In genomic region chr5:98781520-98781919, GRCh38 we compare ENCODE assay signal across 16 cellular contexts. TPM values are rescaled to one million over a fixed set of nuclear protein-coding genes. Genes with fewer than 3 reads are reported as not detected.
DNase-seq lines count a peak whose midpoint lies in the region; ATAC-seq and TF ChIP-seq lines count a peak whose summit lies in the region.
"Had no signal": no experiment of that assay in that cellular context is flagged by ENCODE, and none has a peak within 500 bp of the region (broad histone marks: within the 10 kb centered on the region; RNA-seq: fewer than 3 reads in every experiment).

No MANE protein-coding gene starts in this region.

- H3K9me1 ChIP-seq in IMR-90 (ENCODE audit: insufficient read depth, low read length) = peaks cover 27% of the 10 kb centered on the region

- intact Hi-C loops in IMR-90 (cut with micrococcal nuclease) = no loop called here

- no peak for TF ChIP-seq RAD21 in IMR-90 (IDR thresholded peaks at IDR 0.05; ENCODE audit: low read length)

- no peak overlapping the region for H4K8ac ChIP-seq in IMR-90 (ENCODE audit: low read depth in 2 of 2, low read length in 2 of 2)

- no peak for TF ChIP-seq POLR2A in IMR-90 (IDR thresholded peaks at IDR 0.05; ENCODE audit: low read depth, low read length)

- ATAC-seq in IMR-90 (ENCODE audit: low read depth) (no peak), GM21737 (IDR thresholded peaks at IDR 0.05; ENCODE audit: unreplicated experiment) (no peak)
- ATAC-seq: A549; CD8-positive, alpha-beta T cell had no signal

- CTCF ChIA-PET in IMR-90 (lab: Yijun Ruan, JAX) = interaction anchor here (0.7 kb wide), 1 partner anchor 15 kb away, joined by 3 read pairs; no protein-coding TSS in a partner anchor

- no peak overlapping the region for H2BK15ac ChIP-seq in IMR-90 (ENCODE audit: low read depth, low read length)

- H3K9ac ChIP-seq in IMR-90 (ENCODE audit: low read depth, low read length) (no peak overlapping the region), neural progenitor cell (no peak overlapping the region)

- H3K23ac ChIP-seq in IMR-90 (ENCODE audit: low read depth, low read length) = no peak overlapping the region; the same call in 1 of the 2 replicates

- H3K9me3 Mint-ChIP-seq in brain (no peaks in the 10 kb centered on the region), neural progenitor cell (no peaks in the 10 kb centered on the region)
- H3K9me3 Mint-ChIP-seq: CD8-positive, alpha-beta T cell; H9 had no signal

- peaks cover 96% of the 10 kb centered on the region for H4K20me1 ChIP-seq in IMR-90 (ENCODE audit: insufficient read depth, low read length)
- H4K20me1 ChIP-seq in neural progenitor cell (ENCODE audit: low read depth) = peaks cover 99% of the 10 kb centered on the region

- POLR2A ChIA-PET in IMR-90 (lab: Charles Lee; ENCODE audit: unreplicated experiment) = no interaction called here

- no peak overlapping the region for H4K91ac ChIP-seq in IMR-90 (ENCODE audit: insufficient read depth, low read depth, low read length)

- H3K36me3 Mint-ChIP-seq in brain = peaks cover 89% of the 10 kb centered on the region
- H3K36me3 Mint-ChIP-seq in neural progenitor cell = peaks cover 55% of the 10 kb centered on the region
- H3K36me3 Mint-ChIP-seq: CD14-positive monocyte had no signal

- H2AFZ ChIP-seq in IMR-90 (replicated peaks; ENCODE audit: low read length, poor library complexity) (no peak overlapping the region), neural progenitor cell (replicated peaks) (no peak overlapping the region)

- H3K4me1 Mint-ChIP-seq in brain = peaks cover 99% of the 10 kb centered on the region
- peaks cover 13% of the 10 kb centered on the region for H3K4me1 Mint-ChIP-seq in neural progenitor cell
- H3K4me1 Mint-ChIP-seq: CD14-positive monocyte had no signal

- H4K5ac ChIP-seq in IMR-90 (ENCODE audit: low read depth, low read length) = no peak overlapping the region

- H3K27ac Mint-ChIP-seq in brain (no peak overlapping the region), neural progenitor cell (no peak overlapping the region)
- H3K27ac Mint-ChIP-seq: CD8-positive, alpha-beta T cell; H9 had no signal

- no peak overlapping the region for H3K18ac ChIP-seq in IMR-90 (ENCODE audit: low read depth, low read length)

- H3K4me2 ChIP-seq in IMR-90 (ENCODE audit: low read depth, low read length) (peak overlapping the region; percentile 18; the same call in 1 of the 2 replicates), neural progenitor cell (peak overlapping the region; percentile 12)
- H3K4me2 ChIP-seq: A549 had no signal

- H2AK9ac ChIP-seq in IMR-90 (replicated peaks; ENCODE audit: low read depth, low read length, poor library complexity) = no peak overlapping the region

- H2AK5ac ChIP-seq in IMR-90 (ENCODE audit: low read depth, low read length) = no peak overlapping the region

- WGBS in IMR-90 (ENCODE audit: extremely low coverage in 2 of 2, insufficient read length in 1 of 2), 2 experiments = no CpG with 5 or more reads among the region's 2 CpGs

- no peak overlapping the region for H2BK20ac ChIP-seq in IMR-90 (ENCODE audit: low read depth, low read length)

- no peaks in the 10 kb centered on the region for H3K27me3 ChIP-seq in IMR-90 (ENCODE audit: control insufficient read depth, insufficient read depth, low read length)
- no peaks in the 10 kb centered on the region for H3K27me3 ChIP-seq in neural progenitor cell

- peaks cover 27% of the 10 kb centered on the region for H3K4me1 ChIP-seq in IMR-90 (ENCODE audit: control insufficient read depth, insufficient read depth, low read length)
- H3K4me1 ChIP-seq in neural progenitor cell = peaks cover 55% of the 10 kb centered on the region
- H3K4me1 ChIP-seq: A549, Caco-2 had no signal

- no peaks in the 10 kb centered on the region for H3K9me3 ChIP-seq in IMR-90 (ENCODE audit: control insufficient read depth, insufficient read depth, low read length)
- H3K9me3 ChIP-seq in neural progenitor cell (ENCODE audit: low read depth) = no peaks in the 10 kb centered on the region
- H3K9me3 ChIP-seq: A549, Caco-2 had no signal

- peaks cover 1% of the 10 kb centered on the region for H3F3A ChIP-seq in neural progenitor cell (ENCODE audit: low read depth)

- peaks cover 32% of the 10 kb centered on the region for H3K36me3 ChIP-seq in IMR-90 (ENCODE audit: control insufficient read depth, insufficient read depth, low read length)
- peaks cover 24% of the 10 kb centered on the region for H3K36me3 ChIP-seq in neural progenitor cell

- in situ Hi-C loops in IMR-90 (cut with MboI; ENCODE audit: low sequenced_read_pairs) = loop anchor here (25.0 kb wide), 1 partner anchor 1244 kb away; no protein-coding TSS in a partner anchor
- in situ Hi-C loops in GM13976 (cut with MboI; ENCODE audit: low sequenced_read_pairs, unreplicated experiment) = no loop called here

- H2BK5ac ChIP-seq in IMR-90 (ENCODE audit: low read depth, low read length, poor library complexity, severe bottlenecking) = no peak overlapping the region

- H3K79me2 ChIP-seq in neural progenitor cell (ENCODE audit: low read depth) = peaks cover 100% of the 10 kb centered on the region

- H2BK120ac ChIP-seq in IMR-90 (ENCODE audit: low read depth, low read length) = no peak overlapping the region

- no peak overlapping the region for H3K4ac ChIP-seq in IMR-90 (ENCODE audit: low read depth, low read length)

- H3K27me3 Mint-ChIP-seq in brain (peaks cover 2% of the 10 kb centered on the region), neural progenitor cell (ENCODE audit: insufficient read depth, low read depth) (no peaks in the 10 kb centered on the region)

- H3K79me1 ChIP-seq in IMR-90 (ENCODE audit: low read depth in 1 of 2, low read length in 2 of 2) = peaks cover 0 to 35% of the 10 kb centered on the region in 2 experiments; a peak in 3 of 4 replicates

- dilution Hi-C loops in IMR-90 (cut with HindIII; ENCODE audit: low sequenced_read_pairs, unreplicated experiment) = no loop called here

- DNase-seq in IMR-90 (no peak), neural progenitor cell (ENCODE audit: low spot score) (no peak), GM13976 (ENCODE audit: low spot score) (no peak), COLO829 (ENCODE audit: low spot score) (no peak)
- DNase-seq in stimulated activated naive CD4-positive, alpha-beta T cell treated with Interleukin-2 at 50 U/mL for 16 hours (lab: John Stamatoyannopoulos, UW) = no peak
- DNase-seq: Caco-2; CD8-positive, alpha-beta T cell; DND-41; GF-D8; GOT3; H9; KBM-7 had no signal

- TF ChIP-seq CTCF in IMR-90 (conservative IDR thresholded peaks at IDR 0.05; ENCODE audit: low read depth, low read length) (no peak), brain (conservative IDR thresholded peaks at IDR 0.05) (no peak), neural progenitor cell (IDR thresholded peaks at IDR 0.05) (no peak), GM13976 (IDR thresholded peaks at IDR 0.05; ENCODE audit: borderline replicate concordance, control extremely low read depth, extremely low read depth, insufficient read depth, missing control alignments) (no peak)

- no TSS peak for BruUV-seq in IMR-90 (replicated peaks; lab: Mats Ljungman, UMichigan)

- no peak overlapping the region for H3K56ac ChIP-seq in IMR-90 (ENCODE audit: extremely low read depth, insufficient read depth, low read length)

- H3K4me3 Mint-ChIP-seq in brain (peak overlapping the region in 3 of 5 experiments; percentile 25 to 53 (median 35)), neural progenitor cell (no peak overlapping the region)
- H3K4me3 Mint-ChIP-seq: CD14-positive monocyte; CD8-positive, alpha-beta T cell; H9 had no signal

- H3K27ac ChIP-seq in IMR-90 (ENCODE audit: insufficient read depth, low read length) (no peak overlapping the region), neural progenitor cell (no peak overlapping the region)
- H3K27ac ChIP-seq: A549 had no signal

- H3K4me3 ChIP-seq in IMR-90 (ENCODE audit: insufficient read depth, low read depth, low read length) (no peak overlapping the region), neural progenitor cell (no peak overlapping the region)
- H3K4me3 ChIP-seq: A549 had no signal

- H3K14ac ChIP-seq in IMR-90 (replicated peaks; ENCODE audit: low read depth, low read length) = no peak overlapping the region

TF ChIP-seq in IMR-90, 13 proteins besides CTCF, POLR2A, EP300 and RAD21:
- TF ChIP-seq BHLHE40 (IDR thresholded peaks at IDR 0.05; ENCODE audit: low read depth, low read length) (no peak), MAFK (IDR thresholded peaks at IDR 0.05; ENCODE audit: low read depth, low read length) (no peak), ELK1 (IDR thresholded peaks at IDR 0.05; ENCODE audit: borderline replicate concordance, low read depth, low read length) (no peak), CHD1 (IDR thresholded peaks at IDR 0.05; ENCODE audit: low read depth, low read length) (no peak), NFE2L2 (IDR thresholded peaks at IDR 0.05; ENCODE audit: low read depth, low read length) (no peak), FOS (IDR thresholded peaks at IDR 0.05; ENCODE audit: low read depth, low read length) (no peak), MXI1 (IDR thresholded peaks at IDR 0.05; ENCODE audit: borderline replicate concordance, low read depth, low read length) (no peak), MAZ (IDR thresholded peaks at IDR 0.05; ENCODE audit: borderline replicate concordance, low read depth, low read length) (no peak), RCOR1 (IDR thresholded peaks at IDR 0.05; ENCODE audit: insufficient replicate concordance, low read length) (no peak), CEBPB (IDR thresholded peaks at IDR 0.05; ENCODE audit: low read depth, low read length) (no peak)

RNA-seq across cellular contexts. Expression of gene RGMB, which starts 8.1 kb away (rescaled TPM):
- total RNA-seq in IMR-90 (2012; rRNA removed) = 74.4 and 83.0 TPM in 2 replicates
- 128 and 129 TPM in 2 replicates for polyA plus RNA-seq in IMR-90 (2012; rRNA removed)
- 104 and 165 TPM in 2 replicates for polyA plus RNA-seq in IMR-90 (2012; cell fraction: cytosol; rRNA removed)
- 301 and 527 TPM in 2 replicates for polyA plus RNA-seq in IMR-90 (2012; cell fraction: nucleus; rRNA removed; ENCODE audit: low replicate concordance)
- polyA plus RNA-seq in brain (ENCODE audit: insufficient read depth, low read depth, low replicate concordance) = 24.9 TPM
- 27.4 and 33.8 TPM in 2 replicates for total RNA-seq in neural progenitor cell (ENCODE audit: low replicate concordance)
